Comparison of ENCODE assay signal across 9 cellular contexts in the genomic region with DNA sequence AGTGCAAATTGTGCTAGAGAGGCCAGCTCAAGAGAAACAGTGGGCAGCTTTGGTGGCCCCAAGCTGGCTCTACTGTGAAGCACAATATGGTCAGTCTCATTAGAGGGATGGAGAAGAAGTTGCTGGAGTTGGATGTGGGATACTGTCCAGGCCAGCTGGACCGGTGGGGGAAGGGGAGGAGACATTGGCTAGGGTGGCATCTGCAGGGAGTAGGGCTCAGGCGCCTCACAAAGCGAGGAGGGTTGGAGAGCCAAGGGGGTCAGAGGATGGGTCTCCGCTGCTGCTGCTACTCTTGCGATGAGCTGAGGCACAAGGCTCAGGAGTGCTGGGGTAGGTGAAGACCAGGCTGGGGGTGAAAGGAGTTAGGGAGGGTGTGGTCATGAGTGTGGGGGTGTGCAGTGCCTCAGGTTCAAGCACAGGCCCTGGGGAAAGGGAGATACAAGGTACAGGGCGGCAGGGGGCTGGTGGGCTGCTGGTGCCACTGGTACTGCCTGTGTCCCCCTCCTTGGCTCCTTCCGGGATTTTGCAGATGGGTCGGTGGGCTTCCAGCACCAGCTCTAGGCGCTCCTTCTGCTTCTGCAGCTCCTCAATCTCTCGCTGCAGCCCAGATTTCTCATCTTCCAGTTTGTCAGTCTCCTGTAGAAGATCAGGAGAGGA. TPM values are rescaled to one million over a fixed set of nuclear protein-coding genes. Genes with fewer than 3 reads are reported as not detected.
DNase-seq lines count a peak whose midpoint lies in the region; ATAC-seq and TF ChIP-seq lines count a peak whose summit lies in the region.
"Had no signal": no experiment of that assay in that cellular context is flagged by ENCODE, and none has a peak within 500 bp of the region (broad histone marks: within the 10 kb centered on the region; RNA-seq: fewer than 3 reads in every experiment).

No MANE protein-coding gene starts in this region.

- 66 to 69% methylated on average over 10 of the region's 10 CpGs for WGBS in heart right ventricle, 2 donors

- no peak for TF ChIP-seq CTCF in heart right ventricle (IDR thresholded peaks at IDR 0.05)

- POLR2A ChIA-PET in activated naive CD8-positive, alpha-beta T cell treated with anti-CD3 and anti-CD28 coated beads, Interleukin-2, amount 10 ng/mL, durations not matched to agents 7 days and 5 days (lab: Charles Lee): interaction anchor here (0.9 to 12.3 kb wide), 6 partner anchors 7 to 66 kb away, joined by 3 to 304 read pairs (median 86); partner anchors contain the start of genes C11orf68, CFL1, CTSW and FOSL1

- H3K27ac ChIP-seq in heart right ventricle: peak overlapping the region; percentile 91 to 100 (median 98)

- H3K27me3 Mint-ChIP-seq in activated naive CD8-positive, alpha-beta T cell treated with anti-CD3 and anti-CD28 coated beads, Interleukin-2, amount 10 ng/mL, durations not matched to agents 7 days and 5 days: no peaks in the 10 kb centered on the region
- H3K27me3 Mint-ChIP-seq in memory B cell: no peaks in the 10 kb centered on the region

- peak overlapping the region; percentile 88 for H3K4me3 Mint-ChIP-seq in activated naive CD8-positive, alpha-beta T cell treated with anti-CD3 and anti-CD28 coated beads, Interleukin-2, amount 10 ng/mL, durations not matched to agents 7 days and 5 days
- peak overlapping the region; percentile 88 for H3K4me3 Mint-ChIP-seq in memory B cell

- DNase-seq in heart right ventricle (peak in 1 of 2 donors; percentile 18), Right ventricle myocardium inferior (ENCODE audit: missing footprints) (no peak), memory B cell (ENCODE audit: low spot score in 2 of 2) (no peak), SW480 (ENCODE audit: low spot score) (no peak), NCI-H2029 (lab: John Stamatoyannopoulos, UW) (no peak)
- peak; percentile 45 for DNase-seq in activated naive CD8-positive, alpha-beta T cell treated with anti-CD3 and anti-CD28 coated beads, Interleukin-2, amount 10 ng/mL, durations not matched to agents 7 days and 5 days
- DNase-seq: DMS79 had no signal

- H3K27ac Mint-ChIP-seq in activated naive CD8-positive, alpha-beta T cell treated with anti-CD3 and anti-CD28 coated beads, Interleukin-2, amount 10 ng/mL, durations not matched to agents 7 days and 5 days: peak overlapping the region; percentile 95
- peak overlapping the region; percentile 43 for H3K27ac Mint-ChIP-seq in memory B cell

- H3K36me3 ChIP-seq in heart right ventricle: peaks cover 0 to 6% (median 0%) of the 10 kb centered on the region in 9 donors

- H3K9me3 Mint-ChIP-seq in activated naive CD8-positive, alpha-beta T cell treated with anti-CD3 and anti-CD28 coated beads, Interleukin-2, amount 10 ng/mL, durations not matched to agents 7 days and 5 days: no peaks in the 10 kb centered on the region
- no peaks in the 10 kb centered on the region for H3K9me3 Mint-ChIP-seq in memory B cell

- no peaks in the 10 kb centered on the region for H3K9me3 ChIP-seq in heart right ventricle

- ATAC-seq in heart right ventricle (no peak), Right ventricle myocardium inferior (no peak), memory B cell (ENCODE audit: low read depth) (no peak), HG03025 (IDR thresholded peaks at IDR 0.05; ENCODE audit: low FRiP score, unreplicated experiment) (no peak), GM18870 (IDR thresholded peaks at IDR 0.05; ENCODE audit: unreplicated experiment) (no peak)
- no peak for ATAC-seq in activated naive CD8-positive, alpha-beta T cell treated with anti-CD3 and anti-CD28 coated beads, Interleukin-2, amount 10 ng/mL, durations not matched to agents 7 days and 5 days (ENCODE audit: low read depth)

- no peaks in the 10 kb centered on the region for H3K27me3 ChIP-seq in heart right ventricle

- H3K36me3 Mint-ChIP-seq in activated naive CD8-positive, alpha-beta T cell treated with anti-CD3 and anti-CD28 coated beads, Interleukin-2, amount 10 ng/mL, durations not matched to agents 7 days and 5 days: peaks cover 4% of the 10 kb centered on the region
- H3K36me3 Mint-ChIP-seq in memory B cell: no peaks in the 10 kb centered on the region

- intact Hi-C loops in heart right ventricle (cut with DNase I) (no loop called here), Right ventricle myocardium inferior (cut with DNase I) (no loop called here)

- peaks cover 17 to 61% (median 55%) of the 10 kb centered on the region in 9 donors for H3K4me1 ChIP-seq in heart right ventricle

- H3K4me1 Mint-ChIP-seq in activated naive CD8-positive, alpha-beta T cell treated with anti-CD3 and anti-CD28 coated beads, Interleukin-2, amount 10 ng/mL, durations not matched to agents 7 days and 5 days: peaks cover 44% of the 10 kb centered on the region
- peaks cover 36% of the 10 kb centered on the region for H3K4me1 Mint-ChIP-seq in memory B cell

- H3K4me3 ChIP-seq in heart right ventricle: peak overlapping the region in 9 of 10 donors; percentile 66 to 98 (median 89)

RNA-seq across cellular contexts. Expression of gene CCDC85B, which starts 2.3 kb away (rescaled TPM):
- 10 to 100 TPM; 22.1 to 48.9 (median 34.4) TPM for total RNA-seq in heart right ventricle
- polyA plus RNA-seq in heart right ventricle: 10 to 100 TPM; 66.3 to 69.4 TPM
- 29.6 TPM for total RNA-seq in Right ventricle myocardium inferior
- total RNA-seq in activated naive CD8-positive, alpha-beta T cell treated with anti-CD3 and anti-CD28 coated beads, Interleukin-2, amount 10 ng/mL, durations not matched to agents 7 days and 5 days: 10 to 100 TPM; 59.8 to 66.3 TPM

RNA-seq across cellular contexts. Expression of gene FIBP, which starts 4.5 kb away (rescaled TPM):
- total RNA-seq in heart right ventricle (10 to 100 TPM; 46.3 to 63.2 (median 49.9) TPM), Right ventricle myocardium inferior (44.7 TPM)
- 10 to 100 TPM; 44.0 to 88.4 TPM for polyA plus RNA-seq in heart right ventricle
- 10 to 100 TPM; 78.2 to 82.9 TPM for total RNA-seq in activated naive CD8-positive, alpha-beta T cell treated with anti-CD3 and anti-CD28 coated beads, Interleukin-2, amount 10 ng/mL, durations not matched to agents 7 days and 5 days

RNA-seq across cellular contexts. Expression of gene FOSL1, which starts 7.4 kb away (rescaled TPM):
- 1 to 10 TPM in 6 of 10 donors, under 1 TPM in 2, not detected in 2; 0.31 to 8.1 (median 2.6) TPM for total RNA-seq in heart right ventricle
- polyA plus RNA-seq in heart right ventricle: 10 to 100 TPM in 1 of 2 donors, 1 to 10 TPM in 1; 2.0 to 32.8 TPM
- total RNA-seq in Right ventricle myocardium inferior: 0.27 TPM
- total RNA-seq in activated naive CD8-positive, alpha-beta T cell treated with anti-CD3 and anti-CD28 coated beads, Interleukin-2, amount 10 ng/mL, durations not matched to agents 7 days and 5 days: 1 to 10 TPM; 1.9 to 2.0 TPM

RNA-seq across cellular contexts. Expression of gene CTSW, which starts 13.2 kb away (rescaled TPM):
- 1 to 10 TPM in 2 of 10 donors, under 1 TPM in 7, not detected in 1; 0.20 to 7.9 (median 0.55) TPM for total RNA-seq in heart right ventricle
- polyA plus RNA-seq in heart right ventricle: under 1 TPM; 0.17 to 0.88 TPM
- total RNA-seq in Right ventricle myocardium inferior: 1.1 TPM
- 100 to 1,000 TPM; 161 to 175 TPM for total RNA-seq in activated naive CD8-positive, alpha-beta T cell treated with anti-CD3 and anti-CD28 coated beads, Interleukin-2, amount 10 ng/mL, durations not matched to agents 7 days and 5 days

RNA-seq across cellular contexts. Expression of gene EFEMP2, which starts 20.2 kb away (rescaled TPM):
- total RNA-seq in heart right ventricle: 100 to 1,000 TPM in 3 of 10 donors, 10 to 100 TPM in 7; 79.4 to 112 (median 89.6) TPM
- polyA plus RNA-seq in heart right ventricle: 100 to 1,000 TPM in 1 of 2 donors, 10 to 100 TPM in 1; 54.8 to 133 TPM
- total RNA-seq in Right ventricle myocardium inferior: 83.1 TPM
- 10 to 100 TPM; 15.3 to 20.0 TPM for total RNA-seq in activated naive CD8-positive, alpha-beta T cell treated with anti-CD3 and anti-CD28 coated beads, Interleukin-2, amount 10 ng/mL, durations not matched to agents 7 days and 5 days
